In genomic region chr9:87613265-87614111, GRCh38 we compare ENCODE assay signal across 1 cellular context.
TF ChIP-seq lines count a peak whose summit lies in the region.

No MANE protein-coding gene starts in this region.

TF ChIP-seq in HepG2, 621 proteins besides CTCF, POLR2A, EP300 and RAD21 (continued from another document and continues in another):
- TF ChIP-seq IRF1 (CRISPR knock-in tag; IDR thresholded peaks at IDR 0.05; ENCODE audit: low read depth) (no peak), ZSCAN30 (CRISPR knock-in tag; IDR thresholded peaks at IDR 0.05) (no peak), MED8 (CRISPR knock-in tag; IDR thresholded peaks at IDR 0.05; ENCODE audit: insufficient replicate concordance) (no peak), ZNF777 (CRISPR knock-in tag; IDR thresholded peaks at IDR 0.05) (no peak), ELF4 (CRISPR knock-in tag; IDR thresholded peaks at IDR 0.05; ENCODE audit: borderline replicate concordance) (no peak), FIP1L1 (IDR thresholded peaks at IDR 0.05; ENCODE audit: borderline replicate concordance, insufficient read depth, low read depth, low read length) (no peak), ZNF460 (CRISPR knock-in tag; IDR thresholded peaks at IDR 0.05; ENCODE audit: borderline replicate concordance) (no peak), AGO2 (optimal IDR thresholded peaks at IDR 0.05; ENCODE audit: low read depth, low read length) (no peak), JARID2 (CRISPR knock-in tag; IDR thresholded peaks at IDR 0.05; ENCODE audit: insufficient replicate concordance) (no peak), ZNF598 (CRISPR knock-in tag; IDR thresholded peaks at IDR 0.05; ENCODE audit: borderline replicate concordance) (no peak), ZNF7 (CRISPR knock-in tag; IDR thresholded peaks at IDR 0.05) (no peak), CENPX (CRISPR knock-in tag; IDR thresholded peaks at IDR 0.05) (no peak), ZBTB20 (CRISPR knock-in tag; IDR thresholded peaks at IDR 0.05; ENCODE audit: borderline replicate concordance, low read depth) (peak; percentile 61; the same call in 1 of the 2 replicates), MAZ (IDR thresholded peaks at IDR 0.05; ENCODE audit: borderline replicate concordance, low read depth, low read length) (no peak), MAZ (CRISPR knock-in tag; IDR thresholded peaks at IDR 0.05; ENCODE audit: low read depth) (no peak), HDAC6 (IDR thresholded peaks at IDR 0.05; ENCODE audit: low read depth, low read length) (no peak), ZNF672 (CRISPR knock-in tag; IDR thresholded peaks at IDR 0.05) (no peak), PRMT3 (CRISPR knock-in tag; IDR thresholded peaks at IDR 0.05; ENCODE audit: borderline replicate concordance, low read depth) (no peak), POGK (CRISPR knock-in tag; conservative IDR thresholded peaks at IDR 0.05) (no peak), ZNF567 (CRISPR knock-in tag; IDR thresholded peaks at IDR 0.05; ENCODE audit: borderline replicate concordance) (no peak), ZNF609 (CRISPR knock-in tag; IDR thresholded peaks at IDR 0.05; ENCODE audit: borderline replicate concordance) (peak; percentile 73), ZNF333 (CRISPR knock-in tag; IDR thresholded peaks at IDR 0.05; ENCODE audit: borderline replicate concordance) (no peak), JUNB (CRISPR knock-in tag; IDR thresholded peaks at IDR 0.05; ENCODE audit: borderline replicate concordance) (no peak), ZNF10 (CRISPR knock-in tag; IDR thresholded peaks at IDR 0.05; ENCODE audit: borderline replicate concordance, low read depth) (no peak), ZNF253 (CRISPR knock-in tag; IDR thresholded peaks at IDR 0.05; ENCODE audit: borderline replicate concordance) (no peak), TGIF2 (CRISPR knock-in tag; IDR thresholded peaks at IDR 0.05) (no peak), ZNF720 (CRISPR knock-in tag; IDR thresholded peaks at IDR 0.05) (no peak), ZNF207 (IDR thresholded peaks at IDR 0.05; ENCODE audit: borderline replicate concordance) (no peak), ZNF318 (CRISPR knock-in tag; IDR thresholded peaks at IDR 0.05) (no peak), NONO (IDR thresholded peaks at IDR 0.05) (no peak), NONO (CRISPR knock-in tag; conservative IDR thresholded peaks at IDR 0.05) (peak; percentile 26; the same call in 1 of the 2 replicates), ZNF484 (CRISPR knock-in tag; IDR thresholded peaks at IDR 0.05; ENCODE audit: borderline replicate concordance, low read depth) (no peak), GABPA (IDR thresholded peaks at IDR 0.05; ENCODE audit: low read depth, low read length) (no peak), GABPA (CRISPR knock-in tag; IDR thresholded peaks at IDR 0.05; ENCODE audit: low read depth) (0 out of 2 replicates have a peak, but pooled peaks have one; percentile 16), ZBTB42 (CRISPR knock-in tag; IDR thresholded peaks at IDR 0.05) (no peak), LBX2 (CRISPR knock-in tag; IDR thresholded peaks at IDR 0.05; ENCODE audit: borderline replicate concordance) (no peak), ATM (IDR thresholded peaks at IDR 0.05; ENCODE audit: borderline replicate concordance) (no peak), ZNF414 (CRISPR knock-in tag; IDR thresholded peaks at IDR 0.05) (no peak), CEBPG (CRISPR knock-in tag; IDR thresholded peaks at IDR 0.05) (peak; percentile 96), ZHX1 (CRISPR knock-in tag; IDR thresholded peaks at IDR 0.05; ENCODE audit: low read depth) (no peak), IKZF4 (CRISPR knock-in tag; IDR thresholded peaks at IDR 0.05; ENCODE audit: borderline replicate concordance, low read depth, not compliant biosample characterization) (no peak), KLF11 (CRISPR knock-in tag; IDR thresholded peaks at IDR 0.05) (0 out of 2 replicates have a peak, but pooled peaks have one; percentile 39)
